In the genomic region with DNA sequence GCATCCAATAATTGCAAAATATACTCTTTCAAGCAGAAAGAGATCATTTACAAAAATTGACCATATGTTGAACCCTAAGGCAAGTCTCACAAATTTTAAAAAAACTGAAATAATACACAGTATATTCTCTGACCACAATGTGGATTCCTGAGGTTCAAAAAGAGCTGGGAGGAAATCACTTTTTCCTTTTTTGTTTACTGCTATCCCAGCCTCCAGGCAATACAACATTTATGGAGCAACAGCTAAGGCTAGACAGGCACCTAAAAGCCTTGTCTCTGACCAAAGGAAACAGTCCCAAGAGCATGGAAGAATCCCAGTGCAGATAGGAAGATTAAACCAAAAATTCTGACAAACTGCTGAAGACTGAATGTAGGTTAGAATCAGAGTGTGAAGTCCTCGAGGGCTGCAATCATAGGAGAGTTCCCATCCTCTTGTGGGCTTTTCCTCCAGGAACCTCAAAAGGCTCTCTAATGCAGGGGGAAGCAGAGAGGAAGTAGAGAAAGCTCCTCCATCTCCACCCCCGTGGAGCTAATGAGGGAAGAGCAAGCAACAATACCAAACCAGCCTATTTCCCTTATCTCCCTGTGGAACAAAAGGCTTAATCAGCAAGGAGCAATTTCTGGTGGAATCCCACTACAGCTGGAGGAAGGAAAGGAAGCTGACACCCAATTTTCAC, we compare ENCODE assay signal across 1 cellular context.
TF ChIP-seq lines count a peak whose summit lies in the region.

No MANE protein-coding gene starts in this region.

TF ChIP-seq in H1, 55 proteins besides CTCF, POLR2A, EP300 and RAD21 (continued from another document):
- TF ChIP-seq EZH2 (IDR thresholded peaks at IDR 0.05; ENCODE audit: low read depth, low read length, severe bottlenecking), result no peak
- TF ChIP-seq SP2 (IDR thresholded peaks at IDR 0.05; ENCODE audit: low read length), result no peak
- no peak for TF ChIP-seq BRCA1 (IDR thresholded peaks at IDR 0.05; ENCODE audit: low read depth, low read length)
- no peak for TF ChIP-seq SIX5 (IDR thresholded peaks at IDR 0.05; ENCODE audit: low read depth, low read length)
- TF ChIP-seq ATF2 (IDR thresholded peaks at IDR 0.05; ENCODE audit: low read length), result no peak
- TF ChIP-seq CHD1 (IDR thresholded peaks at IDR 0.05; ENCODE audit: low read depth, low read length), result no peak
- TF ChIP-seq E2F6 (IDR thresholded peaks at IDR 0.05), result no peak
- no peak for TF ChIP-seq KDM5A (IDR thresholded peaks at IDR 0.05; ENCODE audit: low read length)
- TF ChIP-seq SAP30 (IDR thresholded peaks at IDR 0.05; ENCODE audit: insufficient read depth, insufficient replicate concordance, low read length), result no peak
- no peak for TF ChIP-seq CHD2 (IDR thresholded peaks at IDR 0.05; ENCODE audit: low read length)
- TF ChIP-seq JUND (IDR thresholded peaks at IDR 0.05; ENCODE audit: low read length), result no peak
- TF ChIP-seq, protein P1, sequence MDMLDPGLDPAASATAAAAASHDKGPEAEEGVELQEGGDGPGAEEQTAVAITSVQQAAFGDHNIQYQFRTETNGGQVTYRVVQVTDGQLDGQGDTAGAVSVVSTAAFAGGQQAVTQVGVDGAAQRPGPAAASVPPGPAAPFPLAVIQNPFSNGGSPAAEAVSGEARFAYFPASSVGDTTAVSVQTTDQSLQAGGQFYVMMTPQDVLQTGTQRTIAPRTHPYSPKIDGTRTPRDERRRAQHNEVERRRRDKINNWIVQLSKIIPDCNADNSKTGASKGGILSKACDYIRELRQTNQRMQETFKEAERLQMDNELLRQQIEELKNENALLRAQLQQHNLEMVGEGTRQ (IDR thresholded peaks at IDR 0.05; ENCODE audit: low read length), result no peak
- no peak for TF ChIP-seq SIN3A (conservative IDR thresholded peaks at IDR 0.05 in 1 of 2, IDR thresholded peaks at IDR 0.05 in 1 of 2; ENCODE audit: low read depth in 1 of 2, low read length in 2 of 2)
TF ChIP-seq in H1: peak in this region for 0.
